ENCODE assay signal across 8 cellular contexts in the genomic region with DNA sequence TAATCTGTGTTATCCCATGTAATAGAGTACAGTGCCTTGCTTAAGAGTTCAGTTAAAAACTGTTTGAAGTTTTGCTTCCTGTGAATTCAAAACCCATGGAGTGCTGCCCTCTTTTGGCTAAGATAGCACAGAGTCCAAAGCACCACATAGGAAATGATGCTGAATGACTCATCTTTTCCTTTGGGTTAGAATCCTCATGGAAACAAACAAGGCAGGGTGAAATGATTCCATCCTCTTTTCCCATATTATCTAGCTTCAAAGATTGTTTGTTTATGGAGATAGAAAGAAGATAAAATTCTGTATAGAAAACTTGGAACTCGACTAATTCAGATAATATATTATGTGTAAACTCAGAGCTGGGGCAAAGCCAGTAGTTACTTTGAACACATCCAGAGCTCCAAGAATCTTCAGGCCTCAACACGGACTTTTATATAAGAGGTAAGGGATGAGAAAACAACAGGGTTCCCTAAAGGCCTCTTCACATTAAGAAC.
DNase-seq lines count a peak whose midpoint lies in the region; ATAC-seq and TF ChIP-seq lines count a peak whose summit lies in the region.

No MANE protein-coding gene starts in this region.

- peaks cover 0 to 10% of the 10 kb centered on the region in 2 donors for H3K4me1 Mint-ChIP-seq in stimulated activated naive B cell treated with anti-CD40 and anti-IgM and Interleukin-4, amounts not matched to agents 10 μg/mL and 1 μg/mL and 100 μg/mL, for 72 hours

- peaks cover 0 to 3% of the 10 kb centered on the region in 2 donors for H3K27me3 Mint-ChIP-seq in stimulated activated naive B cell treated with anti-CD40 and anti-IgM and Interleukin-4, amounts not matched to agents 10 μg/mL and 1 μg/mL and 100 μg/mL, for 72 hours

- H3K4me1 ChIP-seq in RWPE2 (ENCODE audit: insufficient read depth, poor library complexity, severe bottlenecking), result peaks cover 4% of the 10 kb centered on the region

- no peaks in the 10 kb centered on the region for H3K27me3 ChIP-seq in RWPE2 (ENCODE audit: insufficient read depth, poor library complexity, severe bottlenecking)
- H3K27me3 ChIP-seq in kidney epithelial cell (ENCODE audit: control insufficient read depth, insufficient read depth, low read length), result no peaks in the 10 kb centered on the region

- no peaks in the 10 kb centered on the region for H3K36me3 Mint-ChIP-seq in stimulated activated naive B cell treated with anti-CD40 and anti-IgM and Interleukin-4, amounts not matched to agents 10 μg/mL and 1 μg/mL and 100 μg/mL, for 72 hours

- no peak overlapping the region for H3K4me3 ChIP-seq in RWPE2 (ENCODE audit: severe bottlenecking)
- no peak overlapping the region for H3K4me3 ChIP-seq in kidney epithelial cell (ENCODE audit: low read depth, low read length)

- H3K9me3 Mint-ChIP-seq in stimulated activated naive B cell treated with anti-CD40 and anti-IgM and Interleukin-4, amounts not matched to agents 10 μg/mL and 1 μg/mL and 100 μg/mL, for 72 hours, result no peaks in the 10 kb centered on the region

- H3K36me3 ChIP-seq in RWPE2 (ENCODE audit: low read depth), result no peaks in the 10 kb centered on the region
- H3K36me3 ChIP-seq in kidney epithelial cell (ENCODE audit: control insufficient read depth, insufficient read depth, low read length), result no peaks in the 10 kb centered on the region

- ATAC-seq in GM21717 (IDR thresholded peaks at IDR 0.05; ENCODE audit: unreplicated experiment) (peak; percentile 65), RWPE2 (ENCODE audit: low read depth) (peak; percentile 94)
- peak; percentile 58 to 73 for ATAC-seq in stimulated activated naive B cell treated with anti-CD40 and anti-IgM and Interleukin-4, amounts not matched to agents 10 μg/mL and 1 μg/mL and 100 μg/mL, for 72 hours (replicated peaks)

- no peaks in the 10 kb centered on the region for H3K9me3 ChIP-seq in RWPE2 (ENCODE audit: severe bottlenecking)

- no peak overlapping the region for H3K4me3 Mint-ChIP-seq in stimulated activated naive B cell treated with anti-CD40 and anti-IgM and Interleukin-4, amounts not matched to agents 10 μg/mL and 1 μg/mL and 100 μg/mL, for 72 hours

- DNase-seq in NCI-H2081 (lab: John Stamatoyannopoulos, UW), result peak; percentile 74 to 82
- no peak for DNase-seq in NCI-H2081 treated with DMSO at 0.1 percent for 48 hours (lab: John Stamatoyannopoulos, UW)
- peak; percentile 94 for DNase-seq in LHCN-M2 (ENCODE audit: low read depth)
- no peak for DNase-seq in RWPE2 (ENCODE audit: low spot score)
- DNase-seq in central memory CD4-positive, alpha-beta T cell, result peak; percentile 25
- peak; percentile 65 for DNase-seq in kidney epithelial cell (ENCODE audit: low read depth)
- no peak for DNase-seq in stimulated activated naive B cell treated with anti-CD40 and anti-IgM and Interleukin-4, amounts not matched to agents 10 μg/mL and 1 μg/mL and 100 μg/mL, for 72 hours

- TF ChIP-seq CTCF in RWPE2 (IDR thresholded peaks at IDR 0.05; ENCODE audit: poor library complexity, severe bottlenecking) (peak; percentile 89), kidney epithelial cell (IDR thresholded peaks at IDR 0.05; ENCODE audit: insufficient read depth, low read length, poor library complexity, severe bottlenecking) (peak; percentile 79)

- no peak overlapping the region for H3K27ac Mint-ChIP-seq in stimulated activated naive B cell treated with anti-CD40 and anti-IgM and Interleukin-4, amounts not matched to agents 10 μg/mL and 1 μg/mL and 100 μg/mL, for 72 hours

- H3K27ac ChIP-seq in RWPE2 (ENCODE audit: poor library complexity, severe bottlenecking), result peak overlapping the region; percentile 2

Comparison
In these comparisons a context has a peak if more than half of its experiments do, and no peak if none do; other contexts are left out.
1. DNase-seq: peak in NCI-H2081 (2 of 2), LHCN-M2 (single experiment), central memory CD4-positive, alpha-beta T cell (single experiment) and kidney epithelial cell (single experiment); none in NCI-H2081 treated with DMSO at 0.1 percent for 48 hours (single experiment), RWPE2 (single experiment) and stimulated activated naive B cell treated with anti-CD40 and anti-IgM and Interleukin-4, amounts not matched to agents 10 μg/mL and 1 μg/mL and 100 μg/mL, for 72 hours (single experiment).
2. Peak in every context shown above with its lines, with median percentiles within 50 percentile points of each other: ATAC-seq.